Comparison of ENCODE assay signal across 18 cellular contexts in genomic region chr1:233424727-233425222, GRCh38.
DNase-seq lines count a peak whose midpoint lies in the region; ATAC-seq, FAIRE-seq and TF ChIP-seq lines count a peak whose summit lies in the region.
"Had no signal": no experiment of that assay in that cellular context is flagged by ENCODE, and none has a peak within 500 bp of the region (broad histone marks: within the 10 kb centered on the region; RNA-seq: fewer than 3 reads in every experiment).

No MANE protein-coding gene starts in this region.

- H3K4me2 ChIP-seq in A549: peak overlapping the region; percentile 69
- H3K4me2 ChIP-seq in HCT116 (ENCODE audit: low read length): peak overlapping the region; percentile 46
- H3K4me2 ChIP-seq in hepatocyte: no peak overlapping the region

- H3K4me3 ChIP-seq in A549 (0 out of 3 replicates have a peak overlapping the region, but pooled peaks have one; percentile 18), HCT116 (replicated peaks in 1 of 2; ENCODE audit: low read depth in 1 of 2, low read length in 2 of 2) (peak overlapping the region in 1 of 2 experiments; percentile 21; a peak in 1 of 4 replicates), hepatocyte (no peak overlapping the region)
- H3K4me3 ChIP-seq: thoracic aorta had no signal

- ATAC-seq in A549 (peak; percentile 83; a peak in 5 of 6 replicates), HCT116 (peak; percentile 80)
- no peak for ATAC-seq in naive thymus-derived CD8-positive, alpha-beta T cell

- H3K4me1 Mint-ChIP-seq in naive thymus-derived CD8-positive, alpha-beta T cell: no peaks in the 10 kb centered on the region
- H3K4me1 Mint-ChIP-seq: memory B cell had no signal

- H3K9me2 ChIP-seq in HCT116 (ENCODE audit: insufficient read depth) (no peaks in the 10 kb centered on the region; the same call in 1 of the 2 replicates), hepatocyte (replicated peaks; ENCODE audit: insufficient read depth) (no peaks in the 10 kb centered on the region)

- peak overlapping the region; percentile 94 for H2AFZ ChIP-seq in HCT116 (ENCODE audit: low read depth, low read length, poor library complexity, severe bottlenecking)
- no peak overlapping the region for H2AFZ ChIP-seq in hepatocyte

- no peaks in the 10 kb centered on the region for H3K36me3 Mint-ChIP-seq in naive thymus-derived CD8-positive, alpha-beta T cell
- H3K36me3 Mint-ChIP-seq: memory B cell had no signal

- RAD21 ChIA-PET in HCT116 (lab: Charles Lee; ENCODE audit: low non-redundant PET in 1 of 2, low total read pairs in 2 of 2, uncharacterized antibody in 2 of 2, unreplicated experiment in 2 of 2): no interaction called here

- peaks cover 0 to 3% (median 0%) of the 10 kb centered on the region in 9 donors for H3K9me3 Mint-ChIP-seq in naive thymus-derived CD8-positive, alpha-beta T cell

- peak overlapping the region in 1 of 10 donors; percentile 48 for H3K27ac Mint-ChIP-seq in naive thymus-derived CD8-positive, alpha-beta T cell
- H3K27ac Mint-ChIP-seq: memory B cell had no signal

- POLR2A ChIA-PET in A549 (lab: Yijun Ruan, JAX) (no interaction called here), HCT116 (lab: Charles Lee) (no interaction called here)
- POLR2A ChIA-PET in naive thymus-derived CD8-positive, alpha-beta T cell (lab: Charles Lee): no interaction called here

- peak in 1 of 2 experiments; percentile 20; a peak in 1 of 5 replicates for TF ChIP-seq RAD21 in A549 (conservative IDR thresholded peaks at IDR 0.05 in 1 of 2, IDR thresholded peaks at IDR 0.05 in 1 of 2)
- peak; percentile 43 for TF ChIP-seq RAD21 in HCT116 (IDR thresholded peaks at IDR 0.05; ENCODE audit: low read depth)

- WGBS in A549 (ENCODE audit: missing lambda C conversion rate): 44% methylated on average over 4 of the region's 4 CpGs
- WGBS in hepatocyte (ENCODE audit: low lambda C conversion rate, missing lambda C conversion rate): 93% methylated on average over 4 of the region's 4 CpGs

- H3K27ac ChIP-seq in A549 (no peak overlapping the region), HCT116 (ENCODE audit: low read depth, low read length) (no peak overlapping the region), VCaP (no peak overlapping the region), hepatocyte (no peak overlapping the region)
- H3K27ac ChIP-seq: thoracic aorta, WERI-Rb-1 had no signal

- no peaks in the 10 kb centered on the region for H3K4me1 ChIP-seq in A549
- H3K4me1 ChIP-seq in HCT116 (ENCODE audit: control insufficient read depth in 1 of 2, insufficient read depth in 2 of 2, low read length in 2 of 2): no peaks in the 10 kb centered on the region
- no peaks in the 10 kb centered on the region for H3K4me1 ChIP-seq in hepatocyte (ENCODE audit: insufficient read depth)

- no TSS peak for BruUV-seq in HCT116 (replicated peaks; lab: Mats Ljungman, UMichigan)

- H3K36me3 ChIP-seq in HCT116 (ENCODE audit: control insufficient read depth in 1 of 2, insufficient read depth in 2 of 2, low read length in 2 of 2) (no peaks in the 10 kb centered on the region), hepatocyte (replicated peaks; ENCODE audit: insufficient read depth, low read depth) (no peaks in the 10 kb centered on the region)
- H3K36me3 ChIP-seq: thoracic aorta, WERI-Rb-1 had no signal

- intact Hi-C loops in HCT116 (cut with micrococcal nuclease): loop anchor here (5.0 kb wide), 1 partner anchor 122 kb away; no protein-coding TSS in a partner anchor

- TF ChIP-seq POLR2A in A549 (IDR thresholded peaks at IDR 0.05; ENCODE audit: low read length): no peak
- TF ChIP-seq POLR2A in HCT116 (IDR thresholded peaks at IDR 0.05; ENCODE audit: borderline replicate concordance, extremely low read depth, insufficient read depth, insufficient read length): no peak

- FAIRE-seq in A549 (lab: Jason Lieb, UNC): peak; percentile 23

- H3K79me2 ChIP-seq in HCT116 (ENCODE audit: insufficient read depth, low read length) (no peaks in the 10 kb centered on the region), hepatocyte (no peaks in the 10 kb centered on the region)

- TF ChIP-seq CTCF in A549 (IDR thresholded peaks at IDR 0.05) (no peak; the same call in 2 of the 3 replicates), HCT116 (IDR thresholded peaks at IDR 0.05 in 2 of 3, conservative IDR thresholded peaks at IDR 0.05 in 1 of 3; ENCODE audit: borderline replicate concordance in 1 of 3, insufficient read depth in 1 of 3, low read depth in 2 of 3, low read length in 2 of 3) (peak; percentile 14 to 45 (median 43); a peak in 4 of 6 replicates), VCaP (conservative IDR thresholded peaks at IDR 0.05) (peak; percentile 54), hepatocyte (IDR thresholded peaks at IDR 0.05; ENCODE audit: poor library complexity) (peak; percentile 20), GM20000 (IDR thresholded peaks at IDR 0.05; ENCODE audit: extremely low read depth, missing control alignments) (no peak)

- H3K27me3 Mint-ChIP-seq in naive thymus-derived CD8-positive, alpha-beta T cell: peaks cover 12 to 46% (median 24%) of the 10 kb centered on the region in 5 donors

- DNase-seq in A549 (ENCODE audit: low read depth in 1 of 2, low spot score in 1 of 2) (peak in 1 of 2 experiments; percentile 45), HCT116 (ENCODE audit: low read depth, low spot score) (peak; percentile 21), hepatocyte (ENCODE audit: low spot score) (no peak), NCI-H1417 (lab: John Stamatoyannopoulos, UW) (no peak), GM20000 (ENCODE audit: low spot score) (no peak)
- DNase-seq in stimulated activated naive CD4-positive, alpha-beta T cell treated with Interleukin-2 at 50 U/mL for 16 hours (lab: John Stamatoyannopoulos, UW): no peak
- no peak for DNase-seq in naive thymus-derived CD8-positive, alpha-beta T cell
- DNase-seq: activated naive CD4-positive, alpha-beta T cell treated with anti-CD3 and anti-CD28 coated beads, Interleukin-2, amount 50 U/mL, for 16 hours; AML-193; caudate nucleus; EL; KBM-7; NCI-H1930; NK-92 treated with Interleukin-12 subunit alpha and Interleukin-12 subunit beta, amount 100 ng/mL, for 24 hours; WERI-Rb-1 had no signal

- H3K27me3 ChIP-seq in HCT116 (ENCODE audit: insufficient read depth, low read length): no peaks in the 10 kb centered on the region
- H3K27me3 ChIP-seq in hepatocyte: no peaks in the 10 kb centered on the region

- H3K9ac ChIP-seq in HCT116 (ENCODE audit: low read length): no peak overlapping the region

- no peak for TF ChIP-seq EP300 in A549 (IDR thresholded peaks at IDR 0.05)

- CTCF ChIA-PET in A549 (lab: Yijun Ruan, JAX) (interaction anchor here (0.5 to 1.6 kb wide), 2 partner anchors 16 to 29 kb away, joined by 4 to 7 read pairs; no protein-coding TSS in a partner anchor), HCT116 (lab: Charles Lee) (interaction anchor here (1.2 kb wide), 1 partner anchor 366 kb away, joined by 4 read pairs; no protein-coding TSS in a partner anchor)

- no peaks in the 10 kb centered on the region for H4K20me1 ChIP-seq in HCT116 (ENCODE audit: insufficient read depth)
- H4K20me1 ChIP-seq in hepatocyte (ENCODE audit: insufficient read depth, poor library complexity, severe bottlenecking): no peaks in the 10 kb centered on the region

- H3K4me3 Mint-ChIP-seq in naive thymus-derived CD8-positive, alpha-beta T cell: no peak overlapping the region
- H3K4me3 Mint-ChIP-seq: memory B cell had no signal

- H3K9me3 ChIP-seq in A549 (peaks cover 10% of the 10 kb centered on the region; the same call in 1 of the 3 replicates), HCT116 (ENCODE audit: control insufficient read depth in 1 of 2, insufficient read depth in 1 of 2, low read depth in 1 of 2, low read length in 2 of 2) (no peaks in the 10 kb centered on the region), hepatocyte (ENCODE audit: low read depth) (no peaks in the 10 kb centered on the region)
- H3K9me3 ChIP-seq: thoracic aorta had no signal

TF ChIP-seq in A549, 52 proteins besides CTCF, POLR2A, EP300 and RAD21:
- TF ChIP-seq CBX8 (IDR thresholded peaks at IDR 0.05) (no peak), MAFK (IDR thresholded peaks at IDR 0.05; ENCODE audit: partially characterized antibody) (peak; percentile 91), SMC3 (IDR thresholded peaks at IDR 0.05) (0 out of 3 replicates have a peak, but pooled peaks have one; percentile 24)

TF ChIP-seq in HCT116, 20 proteins besides CTCF, POLR2A, EP300 and RAD21:
- no peak for TF ChIP-seq EGR1 (IDR thresholded peaks at IDR 0.05; ENCODE audit: low read depth)
- no peak for TF ChIP-seq CEBPB (IDR thresholded peaks at IDR 0.05; ENCODE audit: low read depth)
- TF ChIP-seq SRF (IDR thresholded peaks at IDR 0.05; ENCODE audit: low read depth): no peak
- TF ChIP-seq ZFX (IDR thresholded peaks at IDR 0.05): no peak
- 0 out of 2 replicates have a peak, but pooled peaks have one; percentile 24 for TF ChIP-seq CBX3 (IDR thresholded peaks at IDR 0.05; ENCODE audit: low read depth)
- no peak for TF ChIP-seq SP1 (IDR thresholded peaks at IDR 0.05; ENCODE audit: low read depth)
- no peak for TF ChIP-seq ZNF274 (IDR thresholded peaks at IDR 0.05; ENCODE audit: low read depth, low read length)

Comparison
In these comparisons a context has a peak if more than half of its experiments do, and no peak if none do; other contexts are left out.
1. ATAC-seq: peak in A549 (2 of 2) and HCT116 (single experiment); none in naive thymus-derived CD8-positive, alpha-beta T cell (0 of 2).
2. CTCF ChIP-seq: peak in HCT116 (3 of 3), VCaP (single experiment) and hepatocyte (single experiment); none in A549 (single experiment) and GM20000 (single experiment).
3. Of the 6 proteins assayed by ChIP-seq in both A549 and HCT116: peak only in A549: none; only in HCT116: CTCF; in both: none; in neither: 4; mixed calls (peak in some experiments, not most) for 1.